ENCODE assay signal across 12 cellular contexts in genomic region chr12:20063116-20063515, GRCh38.
DNase-seq lines count a peak whose midpoint lies in the region; ATAC-seq and TF ChIP-seq lines count a peak whose summit lies in the region.
"Had no signal": no experiment of that assay in that cellular context is flagged by ENCODE, and none has a peak within 500 bp of the region (broad histone marks: within the 10 kb centered on the region; RNA-seq: fewer than 3 reads in every experiment).

No MANE protein-coding gene starts in this region.

- H3K4me3 ChIP-seq in brain microvascular endothelial cell (ENCODE audit: low read depth, low read length) (no peak overlapping the region), fibroblast of the aortic adventitia (ENCODE audit: low read depth, low read length) (no peak overlapping the region), ascending aorta (no peak overlapping the region), suprapubic skin (no peak overlapping the region)
- H3K4me3 ChIP-seq: BLaER1 treated with 17β-estradiol and CSF1 and Interleukin-3, amounts not matched to agents 10 nM and 100 nM had no signal

- intact Hi-C loops in ascending aorta (cut with DNase I), result no loop called here

- no peak overlapping the region for H3K4me3 Mint-ChIP-seq in activated CD4-positive, alpha-beta T cell treated with anti-CD3 and anti-CD28 coated beads, Interleukin-2, amount 10 ng/mL, durations not matched to agents 7 days and 5 days

- ATAC-seq in HG03521 (IDR thresholded peaks at IDR 0.05; ENCODE audit: unreplicated experiment), result no peak

- DNase-seq in M059J (ENCODE audit: low read depth) (peak; percentile 17), brain microvascular endothelial cell (peak; percentile 78), fibroblast of the aortic adventitia (ENCODE audit: low read depth) (peak; percentile 77), ascending aorta (ENCODE audit: low spot score in 2 of 2) (no peak), suprapubic skin (ENCODE audit: low spot score in 2 of 2) (no peak)
- no peak for DNase-seq in activated CD4-positive, alpha-beta T cell treated with anti-CD3 and anti-CD28 coated beads, Interleukin-2, amount 10 ng/mL, durations not matched to agents 7 days and 5 days
- DNase-seq: NCI-H1930, NCI-H510A treated with DMSO at 0.1 percent for 48 hours, SHP77 treated with DMSO at 0.1 percent for 48 hours had no signal

- no peaks in the 10 kb centered on the region for H3K27me3 Mint-ChIP-seq in activated CD4-positive, alpha-beta T cell treated with anti-CD3 and anti-CD28 coated beads, Interleukin-2, amount 10 ng/mL, durations not matched to agents 7 days and 5 days

- H3K9me3 Mint-ChIP-seq in activated CD4-positive, alpha-beta T cell treated with anti-CD3 and anti-CD28 coated beads, Interleukin-2, amount 10 ng/mL, durations not matched to agents 7 days and 5 days, result peaks cover 13% of the 10 kb centered on the region

- H3K27ac Mint-ChIP-seq in activated CD4-positive, alpha-beta T cell treated with anti-CD3 and anti-CD28 coated beads, Interleukin-2, amount 10 ng/mL, durations not matched to agents 7 days and 5 days, result no peak overlapping the region

- H3K36me3 ChIP-seq in brain microvascular endothelial cell (replicated peaks), result no peaks in the 10 kb centered on the region
- no peaks in the 10 kb centered on the region for H3K36me3 ChIP-seq in ascending aorta
- H3K36me3 ChIP-seq in suprapubic skin, result no peaks in the 10 kb centered on the region
- H3K36me3 ChIP-seq: BLaER1 treated with 17β-estradiol and CSF1 and Interleukin-3, amounts not matched to agents 10 nM and 100 nM had no signal

- no peaks in the 10 kb centered on the region for H3K36me3 Mint-ChIP-seq in activated CD4-positive, alpha-beta T cell treated with anti-CD3 and anti-CD28 coated beads, Interleukin-2, amount 10 ng/mL, durations not matched to agents 7 days and 5 days (ENCODE audit: low read depth)

- in situ Hi-C loops in brain microvascular endothelial cell (cut with HindIII; ENCODE audit: low pct_ligation_motif_present, low sequenced_read_pairs), result no loop called here

- H3K4me1 ChIP-seq in ascending aorta (no peaks in the 10 kb centered on the region), suprapubic skin (no peaks in the 10 kb centered on the region)
- H3K4me1 ChIP-seq: BLaER1 treated with 17β-estradiol and CSF1 and Interleukin-3, amounts not matched to agents 10 nM and 100 nM had no signal

- no peaks in the 10 kb centered on the region for H3K4me1 Mint-ChIP-seq in activated CD4-positive, alpha-beta T cell treated with anti-CD3 and anti-CD28 coated beads, Interleukin-2, amount 10 ng/mL, durations not matched to agents 7 days and 5 days

- no peak for TF ChIP-seq POLR2A in suprapubic skin (IDR thresholded peaks at IDR 0.05)

- 83% methylated on average over 6 of the region's 6 CpGs for WGBS in suprapubic skin

- no peaks in the 10 kb centered on the region for H3K9me3 ChIP-seq in ascending aorta
- H3K9me3 ChIP-seq in suprapubic skin, result no peaks in the 10 kb centered on the region
- H3K9me3 ChIP-seq: BLaER1 treated with 17β-estradiol and CSF1 and Interleukin-3, amounts not matched to agents 10 nM and 100 nM had no signal

- H3K27me3 ChIP-seq in brain microvascular endothelial cell (replicated peaks) (no peaks in the 10 kb centered on the region), ascending aorta (no peaks in the 10 kb centered on the region), suprapubic skin (no peaks in the 10 kb centered on the region)
- H3K27me3 ChIP-seq: BLaER1 treated with 17β-estradiol and CSF1 and Interleukin-3, amounts not matched to agents 10 nM and 100 nM had no signal

- TF ChIP-seq CTCF in brain microvascular endothelial cell (IDR thresholded peaks at IDR 0.05; ENCODE audit: low read depth, low read length, missing control alignments) (no peak), fibroblast of the aortic adventitia (IDR thresholded peaks at IDR 0.05; ENCODE audit: insufficient read depth, low read length) (no peak), ascending aorta (IDR thresholded peaks at IDR 0.05) (no peak), suprapubic skin (IDR thresholded peaks at IDR 0.05) (no peak)

- peak overlapping the region; percentile 60 for H3K27ac ChIP-seq in brain microvascular endothelial cell
- no peak overlapping the region for H3K27ac ChIP-seq in ascending aorta
- H3K27ac ChIP-seq in suprapubic skin, result no peak overlapping the region
- H3K27ac ChIP-seq: BLaER1 treated with 17β-estradiol and CSF1 and Interleukin-3, amounts not matched to agents 10 nM and 100 nM; KMS-11 had no signal

- TF ChIP-seq EP300 in suprapubic skin (IDR thresholded peaks at IDR 0.05), result no peak

- POLR2A ChIA-PET in activated CD4-positive, alpha-beta T cell treated with anti-CD3 and anti-CD28 coated beads, Interleukin-2, amount 10 ng/mL, durations not matched to agents 7 days and 5 days (lab: Charles Lee), result no interaction called here

- CTCF ChIA-PET in activated CD4-positive, alpha-beta T cell treated with anti-CD3 and anti-CD28 coated beads, Interleukin-2, amount 10 ng/mL, durations not matched to agents 7 days and 5 days (lab: Charles Lee), result no interaction called here

Comparison
In these comparisons a context has a peak if more than half of its experiments do, and no peak if none do; other contexts are left out.
1. DNase-seq: peak in M059J (single experiment), brain microvascular endothelial cell (single experiment) and fibroblast of the aortic adventitia (single experiment); none in ascending aorta (0 of 2), activated CD4-positive, alpha-beta T cell treated with anti-CD3 and anti-CD28 coated beads, Interleukin-2, amount 10 ng/mL, durations not matched to agents 7 days and 5 days (single experiment) and suprapubic skin (0 of 2).